In the genomic region with DNA sequence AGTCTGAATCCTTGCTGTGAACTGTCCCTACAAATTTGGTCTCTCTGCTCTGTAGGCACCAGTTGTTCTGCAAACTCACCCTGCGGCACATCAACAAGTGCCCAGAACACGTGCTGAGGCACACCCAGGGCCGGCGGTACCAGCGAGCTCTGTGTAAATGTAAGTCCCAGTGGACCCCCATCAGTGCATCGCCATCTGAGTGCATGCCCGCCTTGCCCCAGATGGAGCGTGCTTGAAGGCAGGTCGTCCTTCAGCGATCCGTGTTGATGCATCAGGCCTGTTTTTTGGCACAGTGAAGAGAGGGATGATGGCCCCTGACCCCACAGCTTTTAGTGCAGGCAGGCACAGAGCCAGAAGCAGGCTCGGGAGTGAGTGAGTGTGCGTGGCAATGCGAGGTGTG, we compare ENCODE assay signal across 14 cellular contexts. TPM values are rescaled to one million over a fixed set of nuclear protein-coding genes. Genes with fewer than 3 reads are reported as not detected.
DNase-seq lines count a peak whose midpoint lies in the region; ATAC-seq and TF ChIP-seq lines count a peak whose summit lies in the region.
"Had no signal": no experiment of that assay in that cellular context is flagged by ENCODE, and none has a peak within 500 bp of the region (broad histone marks: within the 10 kb centered on the region; RNA-seq: fewer than 3 reads in every experiment).

No MANE protein-coding gene starts in this region.

- no peak overlapping the region for H2AFZ ChIP-seq in OCI-LY3 (ENCODE audit: low read depth, low read length)

- no peaks in the 10 kb centered on the region for H3K27me3 Mint-ChIP-seq in activated CD4-positive, alpha-beta T cell treated with anti-CD3 and anti-CD28 coated beads, Interleukin-2, amount 10 ng/mL, durations not matched to agents 7 days and 5 days
- no peaks in the 10 kb centered on the region for H3K27me3 Mint-ChIP-seq in progenitor cell of endocrine pancreas

- peak overlapping the region; percentile 85 for H3K4me3 Mint-ChIP-seq in activated CD4-positive, alpha-beta T cell treated with anti-CD3 and anti-CD28 coated beads, Interleukin-2, amount 10 ng/mL, durations not matched to agents 7 days and 5 days
- H3K4me3 Mint-ChIP-seq in progenitor cell of endocrine pancreas (ENCODE audit: low read depth): peak overlapping the region; percentile 74

- H3K9me3 Mint-ChIP-seq in activated CD4-positive, alpha-beta T cell treated with anti-CD3 and anti-CD28 coated beads, Interleukin-2, amount 10 ng/mL, durations not matched to agents 7 days and 5 days: no peaks in the 10 kb centered on the region
- H3K9me3 Mint-ChIP-seq in progenitor cell of endocrine pancreas (ENCODE audit: low read depth): no peaks in the 10 kb centered on the region

- no peak for TF ChIP-seq CTCF in OCI-LY3 (IDR thresholded peaks at IDR 0.05; ENCODE audit: low read depth, low read length)
- no peak for TF ChIP-seq CTCF in progenitor cell of endocrine pancreas (IDR thresholded peaks at IDR 0.05; ENCODE audit: unreplicated experiment)

- POLR2A ChIA-PET in activated CD4-positive, alpha-beta T cell treated with anti-CD3 and anti-CD28 coated beads, Interleukin-2, amount 10 ng/mL, durations not matched to agents 7 days and 5 days (lab: Charles Lee): interaction anchor here (1.1 to 2.5 kb wide), 2 partner anchors 10 to 13 kb away, joined by 4 to 7 read pairs; a partner anchor contains a TSS

- DNase-seq in activated CD4-positive, alpha-beta T cell treated with anti-CD3 and anti-CD28 coated beads, Interleukin-2, amount 10 ng/mL, durations not matched to agents 7 days and 5 days: no peak
- DNase-seq in activated CD4-positive, alpha-beta T cell treated with anti-CD3 and anti-CD28 coated beads, Interleukin-2, amount 50 U/mL, for 48 hours: no peak
- DNase-seq in progenitor cell of endocrine pancreas (ENCODE audit: low spot score, unreplicated experiment) (no peak), SIG-M5 (lab: John Stamatoyannopoulos, UW) (no peak), C1 segment of cervical spinal cord (lab: John Stamatoyannopoulos, UW) (no peak)
- DNase-seq: amniotic stem cell, foreskin fibroblast, GM23248, NCI-H226, nucleus accumbens had no signal

- H3K4me3 ChIP-seq in OCI-LY3 (ENCODE audit: low read length) (no peak overlapping the region), endocrine pancreas (ENCODE audit: control insufficient read depth, insufficient read depth, low read length) (peak overlapping the region; percentile 44)

- H3K4me1 Mint-ChIP-seq in activated CD4-positive, alpha-beta T cell treated with anti-CD3 and anti-CD28 coated beads, Interleukin-2, amount 10 ng/mL, durations not matched to agents 7 days and 5 days: peaks cover 46% of the 10 kb centered on the region
- H3K4me1 Mint-ChIP-seq in progenitor cell of endocrine pancreas (ENCODE audit: low read depth): peaks cover 8% of the 10 kb centered on the region

- H3K27ac ChIP-seq in OCI-LY3 (ENCODE audit: low read length): no peak overlapping the region
- H3K27ac ChIP-seq: GM23248, HL-60 had no signal

- H3K27ac Mint-ChIP-seq in activated CD4-positive, alpha-beta T cell treated with anti-CD3 and anti-CD28 coated beads, Interleukin-2, amount 10 ng/mL, durations not matched to agents 7 days and 5 days: no peak overlapping the region
- no peak overlapping the region for H3K27ac Mint-ChIP-seq in progenitor cell of endocrine pancreas

- H3K9ac ChIP-seq in OCI-LY3 (ENCODE audit: low read length): no peak overlapping the region
- H3K9ac ChIP-seq in endocrine pancreas (ENCODE audit: control insufficient read depth, insufficient read depth, low read length): no peak overlapping the region

- peaks cover 30% of the 10 kb centered on the region for H3K36me3 Mint-ChIP-seq in activated CD4-positive, alpha-beta T cell treated with anti-CD3 and anti-CD28 coated beads, Interleukin-2, amount 10 ng/mL, durations not matched to agents 7 days and 5 days (ENCODE audit: low read depth)
- peaks cover 11% of the 10 kb centered on the region for H3K36me3 Mint-ChIP-seq in progenitor cell of endocrine pancreas (ENCODE audit: insufficient read depth)

- H3K27me3 ChIP-seq in OCI-LY3 (ENCODE audit: low read depth, low read length) (no peaks in the 10 kb centered on the region), endocrine pancreas (ENCODE audit: control insufficient read depth, insufficient read depth, low read length) (no peaks in the 10 kb centered on the region)

- CTCF ChIA-PET in activated CD4-positive, alpha-beta T cell treated with anti-CD3 and anti-CD28 coated beads, Interleukin-2, amount 10 ng/mL, durations not matched to agents 7 days and 5 days (lab: Charles Lee): interaction anchor here (0.6 to 2.3 kb wide), 7 partner anchors 9 to 446 kb away, joined by 3 to 11 read pairs (median 5); a partner anchor contains a TSS

- H3K9me3 ChIP-seq in OCI-LY3 (ENCODE audit: insufficient read depth, low read length): no peaks in the 10 kb centered on the region
- no peaks in the 10 kb centered on the region for H3K9me3 ChIP-seq in endocrine pancreas (ENCODE audit: control insufficient read depth, low read length)

- H3K4me1 ChIP-seq in OCI-LY3 (ENCODE audit: low read length): peaks cover 16% of the 10 kb centered on the region
- H3K4me1 ChIP-seq in endocrine pancreas (ENCODE audit: control insufficient read depth, insufficient read depth, low read length): no peaks in the 10 kb centered on the region

- peak overlapping the region; percentile 73 for H3K4me2 ChIP-seq in OCI-LY3 (ENCODE audit: low read length)

- H3K79me2 ChIP-seq in OCI-LY3 (ENCODE audit: low read length): peaks cover 30% of the 10 kb centered on the region

- H3K36me3 ChIP-seq in OCI-LY3 (replicated peaks; ENCODE audit: low read depth, low read length): peaks cover 28% of the 10 kb centered on the region
- H3K36me3 ChIP-seq in endocrine pancreas (ENCODE audit: control insufficient read depth, insufficient read depth, low read length): no peaks in the 10 kb centered on the region

- H4K20me1 ChIP-seq in OCI-LY3 (ENCODE audit: insufficient read depth, low read length): no peaks in the 10 kb centered on the region

- ATAC-seq in GM19035 (IDR thresholded peaks at IDR 0.05; ENCODE audit: unreplicated experiment): no peak

RNA-seq across cellular contexts. Expression of a gene that starts 1.3 kb away (rescaled TPM):
- 10 to 100 TPM; 14.8 to 16.0 TPM for total RNA-seq in activated CD4-positive, alpha-beta T cell treated with anti-CD3 and anti-CD28 coated beads, Interleukin-2, amount 10 ng/mL, durations not matched to agents 7 days and 5 days
- total RNA-seq in progenitor cell of endocrine pancreas: 15.8 and 19.8 TPM in 2 replicates

RNA-seq across cellular contexts. Expression of a gene that starts 1.4 kb away (rescaled TPM):
- total RNA-seq in activated CD4-positive, alpha-beta T cell treated with anti-CD3 and anti-CD28 coated beads, Interleukin-2, amount 10 ng/mL, durations not matched to agents 7 days and 5 days: 10 to 100 TPM; 39.4 to 48.9 TPM
- total RNA-seq in progenitor cell of endocrine pancreas: 36.3 and 42.9 TPM in 2 replicates

RNA-seq across cellular contexts. Expression of a gene that starts 9.6 kb away (rescaled TPM):
- 1,000 to 10,000 TPM; 1,880 to 1,928 TPM for total RNA-seq in activated CD4-positive, alpha-beta T cell treated with anti-CD3 and anti-CD28 coated beads, Interleukin-2, amount 10 ng/mL, durations not matched to agents 7 days and 5 days
- 2,045 and 2,098 TPM in 2 replicates for total RNA-seq in progenitor cell of endocrine pancreas

RNA-seq across cellular contexts. Expression of a gene that starts 9.7 kb away (rescaled TPM):
- 10 to 100 TPM; 25.6 to 27.2 TPM for total RNA-seq in activated CD4-positive, alpha-beta T cell treated with anti-CD3 and anti-CD28 coated beads, Interleukin-2, amount 10 ng/mL, durations not matched to agents 7 days and 5 days
- total RNA-seq in progenitor cell of endocrine pancreas: 48.4 and 49.2 TPM in 2 replicates

RNA-seq across cellular contexts. Expression of a gene that starts 18.2 kb away (rescaled TPM):
- 100 to 1,000 TPM; 147 to 164 TPM for total RNA-seq in activated CD4-positive, alpha-beta T cell treated with anti-CD3 and anti-CD28 coated beads, Interleukin-2, amount 10 ng/mL, durations not matched to agents 7 days and 5 days
- total RNA-seq in progenitor cell of endocrine pancreas: 120 and 122 TPM in 2 replicates
